9 cellular contexts compared by ENCODE assay signal in genomic region chr16:68972720-68973119, GRCh38.
A peak's percentile ranks its signal among the peaks of the same experiment; 100 is the strongest.
DNase-seq lines count a peak whose midpoint lies in the region; ATAC-seq and TF ChIP-seq lines count a peak whose summit lies in the region.
"Had no signal": no experiment of that assay in that cellular context is flagged by ENCODE, and none has a peak within 500 bp of the region (broad histone marks: within the 10 kb centered on the region; RNA-seq: fewer than 3 reads in every experiment).

No MANE protein-coding gene starts in this region.

- H3K4me3 Mint-ChIP-seq in nephron, result no peak overlapping the region
- H3K4me3 Mint-ChIP-seq in activated CD4-positive, alpha-beta memory T cell treated with anti-CD3 and anti-CD28 coated beads for 36 hours, result no peak overlapping the region
- H3K4me3 Mint-ChIP-seq: T-helper 1 cell treated with Interleukin-12 subunit alpha and Interleukin-12 subunit beta and Interleukin-4 antibody, amounts not matched to agents 30 μg/mL and 1 μg/mL, for 36 hours had no signal

- POLR2A ChIA-PET in activated CD4-positive, alpha-beta memory T cell treated with anti-CD3 and anti-CD28 coated beads for 36 hours (lab: Charles Lee), result no interaction called here

- H3K4me1 ChIP-seq in DND-41 (ENCODE audit: insufficient read depth, low read length), result no peaks in the 10 kb centered on the region

- DNase-seq in DND-41 (no peak), NCI-H146 (lab: John Stamatoyannopoulos, UW) (peak; percentile 61), cerebellar cortex (ENCODE audit: low spot score) (peak; percentile 70), OCI-M2 (lab: John Stamatoyannopoulos, UW; ENCODE audit: unreplicated experiment) (no peak), GM13976 (ENCODE audit: low spot score) (no peak)
- no peak for DNase-seq in activated CD4-positive, alpha-beta memory T cell treated with anti-CD3 and anti-CD28 coated beads for 36 hours

- H3K4me1 Mint-ChIP-seq in nephron, result peaks cover 6% of the 10 kb centered on the region
- H3K4me1 Mint-ChIP-seq in activated CD4-positive, alpha-beta memory T cell treated with anti-CD3 and anti-CD28 coated beads for 36 hours (ENCODE audit: low read depth), result no peaks in the 10 kb centered on the region

- H4K20me1 ChIP-seq in DND-41 (ENCODE audit: insufficient read depth, low read length), result no peaks in the 10 kb centered on the region

- H3K9me3 Mint-ChIP-seq in nephron, result no peaks in the 10 kb centered on the region
- H3K9me3 Mint-ChIP-seq in activated CD4-positive, alpha-beta memory T cell treated with anti-CD3 and anti-CD28 coated beads for 36 hours, result no peaks in the 10 kb centered on the region
- H3K9me3 Mint-ChIP-seq: T-helper 1 cell treated with Interleukin-12 subunit alpha and Interleukin-12 subunit beta and Interleukin-4 antibody, amounts not matched to agents 30 μg/mL and 1 μg/mL, for 36 hours had no signal

- no peaks in the 10 kb centered on the region for H3K27me3 ChIP-seq in DND-41 (ENCODE audit: insufficient read depth, low read length, poor library complexity)

- H3K27me3 Mint-ChIP-seq in nephron (ENCODE audit: low read depth), result peaks cover 3% of the 10 kb centered on the region
- no peaks in the 10 kb centered on the region for H3K27me3 Mint-ChIP-seq in activated CD4-positive, alpha-beta memory T cell treated with anti-CD3 and anti-CD28 coated beads for 36 hours

- CTCF ChIA-PET in activated CD4-positive, alpha-beta memory T cell treated with anti-CD3 and anti-CD28 coated beads for 36 hours (lab: Charles Lee), result no interaction called here

- intact Hi-C loops in activated CD4-positive, alpha-beta memory T cell treated with anti-CD3 and anti-CD28 coated beads for 36 hours (cut with micrococcal nuclease), result no loop called here

- no peak overlapping the region for H3K4me2 ChIP-seq in DND-41 (ENCODE audit: insufficient read depth, low read length)

- peak overlapping the region; percentile 44; the same call in 1 of the 2 replicates for H3K27ac ChIP-seq in DND-41 (ENCODE audit: low read length)

- peaks cover 20% of the 10 kb centered on the region for H3K36me3 Mint-ChIP-seq in nephron (ENCODE audit: low read depth)
- H3K36me3 Mint-ChIP-seq in activated CD4-positive, alpha-beta memory T cell treated with anti-CD3 and anti-CD28 coated beads for 36 hours, result peaks cover 23% of the 10 kb centered on the region

- no peak overlapping the region for H3K9ac ChIP-seq in DND-41 (ENCODE audit: low read depth, low read length)

- ATAC-seq in DND-41 (ENCODE audit: insufficient read depth, low read depth) (0 out of 3 replicates have a peak, but pooled peaks have one; percentile 27), HG03095 (IDR thresholded peaks at IDR 0.05; ENCODE audit: unreplicated experiment) (no peak)

- TF ChIP-seq CTCF in DND-41 (IDR thresholded peaks at IDR 0.05; ENCODE audit: borderline replicate concordance, extremely low read depth, low read length, poor library complexity, severe bottlenecking) (peak; percentile 11), nephron (IDR thresholded peaks at IDR 0.05; ENCODE audit: unreplicated experiment in 3 of 3) (peak; percentile 29 to 33 (median 32)), GM13976 (IDR thresholded peaks at IDR 0.05; ENCODE audit: borderline replicate concordance, control extremely low read depth, extremely low read depth, insufficient read depth, missing control alignments) (no peak)

- H3K4me3 ChIP-seq in DND-41 (ENCODE audit: low read depth in 1 of 2, low read length in 2 of 2), result no peak overlapping the region

- H3K9me3 ChIP-seq in DND-41 (ENCODE audit: insufficient read depth, low read length, severe bottlenecking), result no peaks in the 10 kb centered on the region

- H3K79me2 ChIP-seq in DND-41 (ENCODE audit: insufficient read depth, low read length), result no peaks in the 10 kb centered on the region

- H2AFZ ChIP-seq in DND-41 (ENCODE audit: low read depth, low read length), result no peak overlapping the region

- peak overlapping the region in 2 of 3 experiments; percentile 21 to 32 for H3K27ac Mint-ChIP-seq in nephron
- no peak overlapping the region for H3K27ac Mint-ChIP-seq in activated CD4-positive, alpha-beta memory T cell treated with anti-CD3 and anti-CD28 coated beads for 36 hours
- H3K27ac Mint-ChIP-seq: T-helper 1 cell treated with Interleukin-12 subunit alpha and Interleukin-12 subunit beta and Interleukin-4 antibody, amounts not matched to agents 30 μg/mL and 1 μg/mL, for 36 hours had no signal

- H3K36me3 ChIP-seq in DND-41 (ENCODE audit: insufficient read depth, low read length), result peaks cover 31% of the 10 kb centered on the region; the same call in 1 of the 2 replicates

- in situ Hi-C loops in GM13976 (cut with MboI; ENCODE audit: low sequenced_read_pairs, unreplicated experiment), result no loop called here

Comparison
In these comparisons a context has a peak if more than half of its experiments do, and no peak if none do; other contexts are left out.
1. DNase-seq: peak in NCI-H146 (single experiment) and cerebellar cortex (single experiment); none in DND-41 (single experiment), activated CD4-positive, alpha-beta memory T cell treated with anti-CD3 and anti-CD28 coated beads for 36 hours (single experiment), OCI-M2 (single experiment) and GM13976 (single experiment).